Comparison of ENCODE assay signal across 1 cellular context in genomic region chr22:45163417-45164216, GRCh38.
TF ChIP-seq lines count a peak whose summit lies in the region.

TSS of gene NUP50 (plus strand) at chr22:45163925. CDS start at chr22:45168178, 4,253 bp downstream.

TF ChIP-seq in HepG2, 621 proteins besides CTCF, POLR2A, EP300 and RAD21 (continued from another document and continues in another):
- TF ChIP-seq ZNF609 (CRISPR knock-in tag; IDR thresholded peaks at IDR 0.05; ENCODE audit: borderline replicate concordance) (peak; percentile 77; the same call in 1 of the 2 replicates), CSRNP2 (CRISPR knock-in tag; conservative IDR thresholded peaks at IDR 0.05; ENCODE audit: low read depth) (no peak), THAP7 (CRISPR knock-in tag; IDR thresholded peaks at IDR 0.05) (0 out of 2 replicates have a peak, but pooled peaks have one; percentile 72), MYC (CRISPR knock-in tag; IDR thresholded peaks at IDR 0.05; ENCODE audit: borderline replicate concordance) (peak; percentile 96), NR2F2 (IDR thresholded peaks at IDR 0.05; ENCODE audit: borderline replicate concordance, low read depth) (0 out of 2 replicates have a peak, but pooled peaks have one; percentile 15), ZMYM3 (CRISPR knock-in tag; IDR thresholded peaks at IDR 0.05) (peak; percentile 50; the same call in 1 of the 2 replicates), ZNF335 (CRISPR knock-in tag; IDR thresholded peaks at IDR 0.05) (no peak), ZNF460 (CRISPR knock-in tag; IDR thresholded peaks at IDR 0.05; ENCODE audit: borderline replicate concordance) (no peak), KLF6 (CRISPR knock-in tag; IDR thresholded peaks at IDR 0.05) (peak; percentile 77; the same call in 1 of the 2 replicates), ZNF260 (CRISPR knock-in tag; IDR thresholded peaks at IDR 0.05; ENCODE audit: borderline replicate concordance, low read depth) (no peak), REST (IDR thresholded peaks at IDR 0.05; ENCODE audit: borderline replicate concordance in 1 of 2, low read depth in 1 of 2, low read length in 2 of 2) (no peak), KLF9 (CRISPR knock-in tag; IDR thresholded peaks at IDR 0.05; ENCODE audit: low read depth) (no peak), LCORL (IDR thresholded peaks at IDR 0.05) (no peak), LCORL (CRISPR knock-in tag; IDR thresholded peaks at IDR 0.05) (peak; percentile 75), SOX5 (CRISPR knock-in tag; IDR thresholded peaks at IDR 0.05; ENCODE audit: borderline replicate concordance) (peak; percentile 65; the same call in 1 of the 2 replicates), TFAP4 (IDR thresholded peaks at IDR 0.05; ENCODE audit: borderline replicate concordance, low read depth) (peak; percentile 31; the same call in 1 of the 2 replicates), ZNF672 (CRISPR knock-in tag; IDR thresholded peaks at IDR 0.05) (0 out of 2 replicates have a peak, but pooled peaks have one; percentile 60), U2AF2 (IDR thresholded peaks at IDR 0.05; ENCODE audit: low read depth, low read length) (no peak), DNMT1 (CRISPR knock-in tag; IDR thresholded peaks at IDR 0.05) (no peak), NFKB2 (CRISPR knock-in tag; IDR thresholded peaks at IDR 0.05; ENCODE audit: borderline replicate concordance) (peak; percentile 93), HCFC1 (IDR thresholded peaks at IDR 0.05; ENCODE audit: low read depth, low read length) (no peak), SRSF9 (IDR thresholded peaks at IDR 0.05; ENCODE audit: borderline replicate concordance, insufficient read depth, low read depth, low read length, poor library complexity, severe bottlenecking) (no peak), CEBPZ (IDR thresholded peaks at IDR 0.05; ENCODE audit: low read length) (no peak), NR2F1 (CRISPR knock-in tag; IDR thresholded peaks at IDR 0.05) (peak in 1 of 2 experiments; percentile 19; a peak in 1 of 4 replicates), REXO4 (CRISPR knock-in tag; IDR thresholded peaks at IDR 0.05; ENCODE audit: borderline replicate concordance) (peak; percentile 64; the same call in 1 of the 2 replicates), PRDM10 (CRISPR knock-in tag; IDR thresholded peaks at IDR 0.05; ENCODE audit: low read depth) (no peak), ZNF160 (CRISPR knock-in tag; IDR thresholded peaks at IDR 0.05) (no peak), HNRNPH1 (optimal IDR thresholded peaks at IDR 0.05; ENCODE audit: low read depth, low read length) (no peak), ZBTB46 (CRISPR knock-in tag; IDR thresholded peaks at IDR 0.05; ENCODE audit: borderline replicate concordance) (no peak), ZNF652 (CRISPR knock-in tag; IDR thresholded peaks at IDR 0.05; ENCODE audit: borderline replicate concordance, low read depth) (no peak), HMG20B (CRISPR knock-in tag; conservative IDR thresholded peaks at IDR 0.05) (no peak; the same call in 1 of the 2 replicates), ZNF546 (CRISPR knock-in tag; conservative IDR thresholded peaks at IDR 0.05) (peak; percentile 92), ZNF780A (CRISPR knock-in tag; IDR thresholded peaks at IDR 0.05) (0 out of 2 replicates have a peak, but pooled peaks have one; percentile 55), TSC22D2 (CRISPR knock-in tag; IDR thresholded peaks at IDR 0.05; ENCODE audit: borderline replicate concordance) (peak; percentile 69), STAT5B (CRISPR knock-in tag; IDR thresholded peaks at IDR 0.05) (no peak)
